Comparison of ENCODE assay signal across 22 cellular contexts in the genomic region with DNA sequence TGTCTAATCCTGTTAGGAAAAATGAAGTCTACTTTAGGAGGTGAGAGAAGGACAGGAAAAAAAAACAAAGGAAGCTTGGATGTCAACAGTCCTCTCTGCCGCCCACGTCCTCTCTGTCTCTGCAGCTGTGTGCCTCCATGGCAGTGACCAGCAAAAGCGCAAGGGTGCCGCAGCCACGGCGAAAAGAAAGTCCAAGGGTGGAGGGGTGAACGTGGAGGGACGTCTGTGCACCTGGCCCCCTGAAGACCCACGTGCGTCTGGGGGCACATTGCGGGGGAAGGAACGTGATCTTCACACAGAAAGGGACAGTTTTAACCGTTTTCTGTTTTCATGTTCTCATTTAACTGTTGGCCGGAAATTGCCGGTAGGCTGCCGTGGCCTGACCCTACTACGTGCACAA.
DNase-seq lines count a peak whose midpoint lies in the region; ATAC-seq, FAIRE-seq and TF ChIP-seq lines count a peak whose summit lies in the region.
"Had no signal": no experiment of that assay in that cellular context is flagged by ENCODE, and none has a peak within 500 bp of the region (broad histone marks: within the 10 kb centered on the region; RNA-seq: fewer than 3 reads in every experiment).

No MANE protein-coding gene starts in this region.

- H2AK5ac ChIP-seq in H9 (ENCODE audit: insufficient read length, low read length) (no peak overlapping the region), H1 (ENCODE audit: low read depth, low read length) (no peak overlapping the region)

- peaks cover 7% of the 10 kb centered on the region for H3K4me1 ChIP-seq in H9 (ENCODE audit: insufficient read depth, low read length)
- peaks cover 0 to 20% (median 11%) of the 10 kb centered on the region in 4 experiments for H3K4me1 ChIP-seq in H1 (replicated peaks in 1 of 4; ENCODE audit: control insufficient read depth in 3 of 4, insufficient read depth in 4 of 4, low read length in 3 of 4)
- peaks cover 22% of the 10 kb centered on the region for H3K4me1 ChIP-seq in GM23338 (ENCODE audit: insufficient read depth)
- H3K4me1 ChIP-seq: ascending aorta had no signal

- no peak overlapping the region for H3K9ac ChIP-seq in H9 (ENCODE audit: extremely low read depth, insufficient read length, low read length)
- no peak overlapping the region for H3K9ac ChIP-seq in H1 (replicated peaks in 1 of 4; ENCODE audit: extremely low read depth in 1 of 4, low read depth in 3 of 4, low read length in 3 of 4)

- H3K23me2 ChIP-seq in H9 (ENCODE audit: insufficient read length, low read depth, low read length, poor library complexity, severe bottlenecking) (no peaks in the 10 kb centered on the region), H1 (ENCODE audit: low read depth, low read length) (no peaks in the 10 kb centered on the region)

- H3K79me2 ChIP-seq in H9 (ENCODE audit: insufficient read depth, low read length) (no peaks in the 10 kb centered on the region), H1 (ENCODE audit: control insufficient read depth in 1 of 2, insufficient read depth in 2 of 2, low read length in 2 of 2) (no peaks in the 10 kb centered on the region), GM23338 (replicated peaks; ENCODE audit: insufficient read depth) (no peaks in the 10 kb centered on the region)

- H3K36me3 Mint-ChIP-seq in H9 (ENCODE audit: insufficient read depth in 1 of 3, low read depth in 3 of 3) (peaks cover 0 to 6% (median 1%) of the 10 kb centered on the region in 3 experiments; a peak in 3 of 7 replicates), GM23338 (ENCODE audit: low read depth) (no peaks in the 10 kb centered on the region)
- no peaks in the 10 kb centered on the region for H3K36me3 Mint-ChIP-seq in activated CD4-positive, alpha-beta T cell treated with anti-CD3 and anti-CD28 coated beads, Interleukin-2, amount 10 ng/mL, durations not matched to agents 24 days and 14 days (ENCODE audit: low read depth)

- H2BK5ac ChIP-seq in H9 (ENCODE audit: insufficient read length, low read length), result no peak overlapping the region
- no peak overlapping the region for H2BK5ac ChIP-seq in H1 (ENCODE audit: low read depth, low read length)

- H3K9me3 Mint-ChIP-seq in H9, result no peaks in the 10 kb centered on the region
- H3K9me3 Mint-ChIP-seq in GM23338, result no peaks in the 10 kb centered on the region
- H3K9me3 Mint-ChIP-seq in activated CD4-positive, alpha-beta T cell treated with anti-CD3 and anti-CD28 coated beads, Interleukin-2, amount 10 ng/mL, durations not matched to agents 24 days and 14 days, result no peaks in the 10 kb centered on the region

- H2BK20ac ChIP-seq in H9 (ENCODE audit: low read depth, low read length, poor library complexity, severe bottlenecking) (no peak overlapping the region), H1 (ENCODE audit: low read length) (peak overlapping the region; percentile 61; the same call in 1 of the 2 replicates)

- no peaks in the 10 kb centered on the region for H3F3A ChIP-seq in GM23338 (replicated peaks; ENCODE audit: low read depth)

- H3K79me1 ChIP-seq in H9 (ENCODE audit: insufficient read depth, low read depth, low read length, poor library complexity, severe bottlenecking) (no peaks in the 10 kb centered on the region), H1 (ENCODE audit: low read depth, low read length) (no peaks in the 10 kb centered on the region)

- no peaks in the 10 kb centered on the region for H3K36me3 ChIP-seq in H1 (ENCODE audit: control insufficient read depth in 2 of 4, insufficient read depth in 4 of 4, low read length in 3 of 4)
- H3K36me3 ChIP-seq in GM23338 (ENCODE audit: insufficient read depth), result no peaks in the 10 kb centered on the region
- H3K36me3 ChIP-seq: ascending aorta, ovary, thyroid gland had no signal

- H3K27ac Mint-ChIP-seq in H9 (peak overlapping the region in 2 of 3 experiments; percentile 50 to 75; a peak in 3 of 7 replicates), GM23338 (no peak overlapping the region)
- H3K27ac Mint-ChIP-seq in activated CD4-positive, alpha-beta T cell treated with anti-CD3 and anti-CD28 coated beads, Interleukin-2, amount 10 ng/mL, durations not matched to agents 24 days and 14 days, result no peak overlapping the region
- H3K27ac Mint-ChIP-seq: activated naive CD8-positive, alpha-beta T cell had no signal

- H3K23ac ChIP-seq in H9 (ENCODE audit: insufficient read length, low read depth, low read length), result no peak overlapping the region
- no peak overlapping the region for H3K23ac ChIP-seq in H1 (ENCODE audit: insufficient read length)

- peak; percentile 8 for ATAC-seq in sciatic nerve
- ATAC-seq in GM23338, result no peak
- ATAC-seq: left cardiac atrium, Right ventricle myocardium inferior had no signal

- no peak overlapping the region for H3K14ac ChIP-seq in H9 (ENCODE audit: insufficient read depth, low read length)
- H3K14ac ChIP-seq in H1 (ENCODE audit: insufficient read length), result no peak overlapping the region

- H2BK120ac ChIP-seq in H9 (ENCODE audit: low read depth, low read length, poor library complexity, severe bottlenecking) (no peak overlapping the region), H1 (replicated peaks; ENCODE audit: low read depth, low read length) (no peak overlapping the region)

- H3K56ac ChIP-seq in H9 (ENCODE audit: insufficient read length, low read depth, low read length) (no peak overlapping the region), H1 (replicated peaks; ENCODE audit: insufficient read length, low read depth, low read length) (no peak overlapping the region)

- H3T11ph ChIP-seq in H9 (ENCODE audit: low read length), result no peak overlapping the region

- H3K18ac ChIP-seq in H9 (ENCODE audit: insufficient read length, low read depth, low read length), result no peak overlapping the region
- H3K18ac ChIP-seq in H1 (ENCODE audit: extremely low read depth, low read length), result peak overlapping the region; percentile 60; the same call in 1 of the 2 replicates

- no CpG with 5 or more reads among the region's 17 CpGs for WGBS in H9 (ENCODE audit: extremely low coverage, insufficient read length, low lambda C conversion rate)
- WGBS in H1 (ENCODE audit: extremely low coverage in 1 of 2, insufficient coverage in 1 of 2, insufficient read length in 1 of 2, insufficient replicate concordance in 2 of 2, low coverage in 1 of 2, low lambda C conversion rate in 2 of 2, missing lambda C conversion rate in 1 of 2), 2 experiments, result 88% methylated on average over 17 of the region's 17 CpGs; no CpG with 5 or more reads in 1 of the 2 experiments

- H2BK15ac ChIP-seq in H9 (ENCODE audit: low read depth, low read length) (no peak overlapping the region), H1 (ENCODE audit: low read length) (0 out of 2 replicates have a peak overlapping the region, but pooled peaks have one; percentile 72)

- TF ChIP-seq CTCF in H9 (conservative IDR thresholded peaks at IDR 0.05) (no peak), VCaP (conservative IDR thresholded peaks at IDR 0.05) (no peak), H1 (IDR thresholded peaks at IDR 0.05; ENCODE audit: control extremely low read depth in 1 of 3, insufficient read depth in 1 of 3, low read depth in 1 of 3, low read length in 3 of 3) (no peak), GM23338 (conservative IDR thresholded peaks at IDR 0.05; ENCODE audit: low read depth in 2 of 2) (no peak)

- no peak overlapping the region for H3K27ac ChIP-seq in H9 (ENCODE audit: insufficient read length, low read depth, low read length)
- peak overlapping the region; percentile 83; the same call in 1 of the 2 replicates for H3K27ac ChIP-seq in VCaP
- no peak overlapping the region for H3K27ac ChIP-seq in H1 (ENCODE audit: low read depth, low read length)
- no peak overlapping the region for H3K27ac ChIP-seq in GM23338 (ENCODE audit: low read depth)
- H3K27ac ChIP-seq: ascending aorta, C4-2B, ovary had no signal

- no peak for TF ChIP-seq POLR2A in H1 (IDR thresholded peaks at IDR 0.05; ENCODE audit: control extremely low read depth in 1 of 2, low read depth in 2 of 2, low read length in 2 of 2)

- H2BK12ac ChIP-seq in H9 (ENCODE audit: insufficient read length, low read depth, low read length), result no peak overlapping the region
- H2BK12ac ChIP-seq in H1 (ENCODE audit: low read depth, low read length), result peak overlapping the region; percentile 80; the same call in 1 of the 2 replicates

- POLR2A ChIA-PET in H1 (lab: Charles Lee; ENCODE audit: partially characterized antibody), result no interaction called here

- no peak for FAIRE-seq in H1 (lab: Jason Lieb, UNC)

- no peak for TF ChIP-seq EP300 in H1 (IDR thresholded peaks at IDR 0.05; ENCODE audit: borderline replicate concordance in 1 of 2, low read depth in 2 of 2, low read length in 2 of 2)

- H4K5ac ChIP-seq in H9 (ENCODE audit: insufficient read length, low read depth, low read length) (no peak overlapping the region), H1 (ENCODE audit: insufficient read length, low read depth, low read length) (no peak overlapping the region)

- H3K9me2 ChIP-seq in GM23338 (ENCODE audit: insufficient read depth), result no peaks in the 10 kb centered on the region

- CTCF ChIA-PET in H1 (lab: Charles Lee; ENCODE audit: partially characterized antibody), result interaction anchor here (0.8 to 13.3 kb wide), 8 partner anchors 10 to 177 kb away, joined by 3 to 188 read pairs (median 4); no protein-coding TSS in a partner anchor

- H4K91ac ChIP-seq in H9 (ENCODE audit: insufficient read length, low read depth, low read length) (no peak overlapping the region), H1 (replicated peaks; ENCODE audit: insufficient read length, low read length) (no peak overlapping the region)

- DNase-seq in H9 (no peak), H1 (ENCODE audit: low read depth in 1 of 2, low spot score in 2 of 2) (no peak), sciatic nerve (ENCODE audit: low spot score) (no peak), dedifferentiated amniotic fluid mesenchymal stem cell (ENCODE audit: extremely low spot score) (no peak), GM23338 (ENCODE audit: low spot score) (no peak)
- no peak for DNase-seq in stimulated activated naive CD4-positive, alpha-beta T cell treated with Interleukin-2 at 50 U/mL for 16 hours (lab: John Stamatoyannopoulos, UW)
- no peak for DNase-seq in activated CD4-positive, alpha-beta T cell treated with anti-CD3 and anti-CD28 coated beads, Interleukin-2, amount 10 ng/mL, durations not matched to agents 24 days and 14 days
- DNase-seq: activated CD4-positive, alpha-beta T cell treated with anti-CD3 and anti-CD28 coated beads for 48 hours; Calu3; left cardiac atrium; NCI-H2081; NCI-H345; NCI-H774; retina; stimulated activated naive CD4-positive, alpha-beta T cell had no signal

- H4K8ac ChIP-seq in H9 (replicated peaks; ENCODE audit: insufficient read length, low read depth, low read length) (no peak overlapping the region), H1 (ENCODE audit: extremely low read depth, insufficient read depth, low read length) (no peak overlapping the region; the same call in 1 of the 2 replicates)

- H3K27me3 Mint-ChIP-seq in H9 (ENCODE audit: low read depth), result no peaks in the 10 kb centered on the region
- H3K27me3 Mint-ChIP-seq in GM23338 (ENCODE audit: insufficient read depth, low read depth, poor library complexity), result peaks cover 17% of the 10 kb centered on the region
- no peaks in the 10 kb centered on the region for H3K27me3 Mint-ChIP-seq in activated CD4-positive, alpha-beta T cell treated with anti-CD3 and anti-CD28 coated beads, Interleukin-2, amount 10 ng/mL, durations not matched to agents 24 days and 14 days
- H3K27me3 Mint-ChIP-seq: activated naive CD8-positive, alpha-beta T cell had no signal

- intact Hi-C loops in sciatic nerve (cut with DNase I), result no loop called here
- intact Hi-C loops in activated CD4-positive, alpha-beta T cell treated with anti-CD3 and anti-CD28 coated beads, Interleukin-2, amount 10 ng/mL, durations not matched to agents 24 days and 14 days (cut with micrococcal nuclease), result no loop called here

- H3K4ac ChIP-seq in H9 (ENCODE audit: low read depth, low read length) (no peak overlapping the region), H1 (replicated peaks; ENCODE audit: insufficient read length, low read depth, low read length) (no peak overlapping the region)

- H3K4me3 ChIP-seq in H1 (ENCODE audit: extremely low read depth in 1 of 4, insufficient read depth in 2 of 4, low read depth in 3 of 4, low read length in 4 of 4) (no peak overlapping the region), GM23338 (no peak overlapping the region)
- H3K4me3 ChIP-seq: ascending aorta, ovary, thyroid gland had no signal

- H3K9me3 ChIP-seq in H9 (ENCODE audit: control insufficient read depth, low read depth, low read length) (no peaks in the 10 kb centered on the region), H1 (ENCODE audit: insufficient read depth in 2 of 2, low read depth in 1 of 2, low read length in 1 of 2) (no peaks in the 10 kb centered on the region)
- H3K9me3 ChIP-seq: ascending aorta, ovary, thyroid gland had no signal

- TF ChIP-seq RAD21 in H1 (IDR thresholded peaks at IDR 0.05 in 1 of 2, conservative IDR thresholded peaks at IDR 0.05 in 1 of 2; ENCODE audit: low read depth in 2 of 2, low read length in 2 of 2), result no peak

- H3K27me3 ChIP-seq in H9 (ENCODE audit: insufficient read depth, low read length), result no peaks in the 10 kb centered on the region
- H3K27me3 ChIP-seq in H1 (replicated peaks in 1 of 4; ENCODE audit: control insufficient read depth in 3 of 4, extremely low read depth in 1 of 4, insufficient read depth in 3 of 4, low read length in 3 of 4), result no peaks in the 10 kb centered on the region
- no peaks in the 10 kb centered on the region for H3K27me3 ChIP-seq in GM23338 (ENCODE audit: insufficient read depth)
- H3K27me3 ChIP-seq: ascending aorta, ovary, thyroid gland had no signal

- H3K4me2 ChIP-seq in H9 (ENCODE audit: insufficient read depth, insufficient read length, low read length), result no peak overlapping the region
- no peak overlapping the region for H3K4me2 ChIP-seq in H1 (ENCODE audit: insufficient read depth in 1 of 2, low read depth in 2 of 2, low read length in 2 of 2)
- no peak overlapping the region for H3K4me2 ChIP-seq in GM23338

- H2AFZ ChIP-seq in H9 (ENCODE audit: low read length) (no peak overlapping the region), H1 (ENCODE audit: low read length) (no peak overlapping the region), GM23338 (no peak overlapping the region)

- peaks cover 46% of the 10 kb centered on the region in 2 experiments for H3K4me1 Mint-ChIP-seq in H9
- H3K4me1 Mint-ChIP-seq in GM23338, result peaks cover 39% of the 10 kb centered on the region
- H3K4me1 Mint-ChIP-seq in activated CD4-positive, alpha-beta T cell treated with anti-CD3 and anti-CD28 coated beads, Interleukin-2, amount 10 ng/mL, durations not matched to agents 24 days and 14 days, result peaks cover 4% of the 10 kb centered on the region

- H4K20me1 ChIP-seq in H9 (ENCODE audit: control insufficient read depth, insufficient read depth, insufficient read length), result no peaks in the 10 kb centered on the region
- no peaks in the 10 kb centered on the region for H4K20me1 ChIP-seq in H1 (replicated peaks in 1 of 2; ENCODE audit: control insufficient read depth in 1 of 2, insufficient read depth in 2 of 2, low read length in 2 of 2)
- H4K20me1 ChIP-seq in GM23338 (replicated peaks; ENCODE audit: insufficient read depth), result no peaks in the 10 kb centered on the region

- H3K4me3 Mint-ChIP-seq in H9 (no peak overlapping the region), GM23338 (no peak overlapping the region)
- no peak overlapping the region for H3K4me3 Mint-ChIP-seq in activated CD4-positive, alpha-beta T cell treated with anti-CD3 and anti-CD28 coated beads, Interleukin-2, amount 10 ng/mL, durations not matched to agents 24 days and 14 days
- H3K4me3 Mint-ChIP-seq: activated naive CD8-positive, alpha-beta T cell had no signal

Comparison
In these comparisons a context has a peak if more than half of its experiments do, and no peak if none do; other contexts are left out.
1. H3K27ac Mint-ChIP-seq: peak in H9 (2 of 3); none in GM23338 (single experiment) and activated CD4-positive, alpha-beta T cell treated with anti-CD3 and anti-CD28 coated beads, Interleukin-2, amount 10 ng/mL, durations not matched to agents 24 days and 14 days (single experiment).